ENCODE assay signal across 1 cellular context in the genomic region with DNA sequence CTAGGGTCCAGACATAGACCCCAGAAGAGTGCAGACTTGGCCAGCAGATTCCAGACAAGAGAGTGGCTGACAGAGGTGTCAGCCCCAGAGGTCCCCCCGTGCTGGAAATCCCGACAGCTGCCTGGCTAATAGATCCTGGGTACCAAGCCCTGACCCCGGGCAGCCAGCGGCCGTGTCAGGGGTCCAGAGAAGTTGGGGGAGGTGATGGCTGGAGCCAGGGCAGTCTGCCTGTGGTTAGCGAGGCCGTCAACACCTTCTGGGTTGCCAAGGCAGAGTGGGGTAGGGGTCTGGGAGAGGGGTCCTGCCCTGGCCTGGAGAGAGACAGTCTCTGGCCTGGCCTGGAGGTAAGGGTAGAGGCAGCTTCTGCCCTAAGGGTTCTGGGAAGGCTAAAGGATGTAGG.
TF ChIP-seq lines count a peak whose summit lies in the region.

No MANE protein-coding gene starts in this region.

TF ChIP-seq in endothelial cell of umbilical vein, 7 proteins besides CTCF, POLR2A, EP300 and RAD21:
- no peak for TF ChIP-seq MYC (IDR thresholded peaks at IDR 0.05; ENCODE audit: low read depth, low read length)
- no peak for TF ChIP-seq GATA2 (IDR thresholded peaks at IDR 0.05; ENCODE audit: insufficient read depth, insufficient read length, low read depth, low read length)
- no peak for TF ChIP-seq POLR2AphosphoS5 (IDR thresholded peaks at IDR 0.05; ENCODE audit: insufficient read depth, low read depth, low read length)
- no peak for TF ChIP-seq EZH2 (IDR thresholded peaks at IDR 0.05; ENCODE audit: borderline replicate concordance, low read depth, low read length, severe bottlenecking)
- TF ChIP-seq JUN (IDR thresholded peaks at IDR 0.05; ENCODE audit: borderline replicate concordance, insufficient read depth, insufficient read length, low read depth) = no peak
- TF ChIP-seq, protein P1, sequence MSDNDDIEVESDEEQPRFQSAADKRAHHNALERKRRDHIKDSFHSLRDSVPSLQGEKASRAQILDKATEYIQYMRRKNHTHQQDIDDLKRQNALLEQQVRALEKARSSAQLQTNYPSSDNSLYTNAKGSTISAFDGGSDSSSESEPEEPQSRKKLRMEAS (IDR thresholded peaks at IDR 0.05; ENCODE audit: insufficient read depth, insufficient read length) = no peak
- no peak for TF ChIP-seq FOS (IDR thresholded peaks at IDR 0.05; ENCODE audit: borderline replicate concordance, insufficient read depth, low read length)
